ENCODE assay signal across 26 cellular contexts in the genomic region with DNA sequence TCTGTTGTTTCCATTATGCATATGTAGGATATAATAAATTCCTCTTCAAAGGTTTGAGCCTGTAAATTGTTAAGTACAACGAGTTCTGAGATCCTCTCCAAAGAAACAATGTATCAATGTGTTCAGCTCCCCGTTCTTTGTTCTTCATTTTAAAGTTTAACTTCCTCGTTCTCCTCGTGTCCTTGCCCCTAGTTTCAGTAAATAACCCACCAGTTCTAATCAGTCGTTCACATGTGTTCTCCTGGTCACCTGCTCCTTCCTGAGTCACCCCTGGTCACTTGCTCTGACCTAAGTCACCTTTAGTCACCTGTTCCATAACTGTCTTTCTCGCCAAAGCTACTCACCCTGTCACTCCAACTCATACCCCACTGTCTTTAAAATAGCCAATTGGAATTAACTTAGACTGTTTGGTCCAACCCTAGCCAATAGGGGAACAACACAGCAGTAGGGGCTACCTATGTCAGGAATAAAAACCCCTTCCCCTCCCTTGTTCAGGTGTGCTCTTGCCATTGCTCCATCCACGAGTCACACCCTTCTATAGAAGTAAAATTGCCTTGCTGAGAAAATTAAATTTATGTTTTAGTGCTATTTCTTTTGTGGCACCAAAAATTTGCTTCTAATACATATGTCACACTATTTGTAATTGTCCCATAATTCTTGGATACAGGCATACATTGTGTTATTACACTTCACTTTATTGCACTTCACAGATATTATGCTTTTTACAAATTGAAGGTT.
"Had no signal": no experiment of that assay in that cellular context is flagged by ENCODE, and none has a peak within 500 bp of the region (broad histone marks: within the 10 kb centered on the region; RNA-seq: fewer than 3 reads in every experiment).

No MANE protein-coding gene starts in this region.

- H3K27ac Mint-ChIP-seq: activated CD4-positive, alpha-beta memory T cell treated with anti-CD3 and anti-CD28 coated beads for 36 hours; activated CD4-positive, alpha-beta T cell treated with anti-CD3 and anti-CD28 coated beads for 36 hours; activated naive CD4-positive, alpha-beta T cell treated with anti-CD3 and anti-CD28 coated beads, Interleukin-2, amount 10 ng/mL, durations not matched to agents 7 days and 5 days; activated naive CD8-positive, alpha-beta T cell; activated T-helper 1 cell treated with anti-CD3 and anti-CD28 coated beads, Interleukin-12 subunit alpha, Interleukin-12 subunit beta, Interleukin-2, Interleukin-4 antibody, amounts not matched to agents 30 ng/mL and 10 ng/mL and 1 ng/mL, durations not matched to agents 14 hours and 24 hours and 36 hours; T-helper 2 cell treated with Interferon-gamma antibody and Interleukin-4, amounts not matched to agents 5 μg/mL and 100 μg/mL, for 36 hours; WTC11 had no signal

- ATAC-seq: activated CD4-positive, alpha-beta T cell treated with anti-CD3 and anti-CD28 coated beads for 36 hours; activated CD4-positive, CD25-positive, alpha-beta regulatory T cell treated with anti-CD3 and anti-CD28 coated beads, Interleukin-2, amount 50 U/mL, for 24 hours; activated T-cell treated with anti-CD3 and anti-CD28 coated beads, Interleukin-2, amount 50 U/mL, for 4 hours; Panc1; WTC11 had no signal

- H3K27me3 Mint-ChIP-seq: activated CD4-positive, alpha-beta memory T cell treated with anti-CD3 and anti-CD28 coated beads for 36 hours; activated CD4-positive, alpha-beta T cell treated with anti-CD3 and anti-CD28 coated beads for 36 hours; activated naive CD8-positive, alpha-beta T cell had no signal

- DNase-seq: activated CD4-positive, alpha-beta memory T cell treated with anti-CD3 and anti-CD28 coated beads for 36 hours; activated CD4-positive, alpha-beta T cell treated with anti-CD3 and anti-CD28 coated beads for 36 hours; activated CD4-positive, alpha-beta T cell treated with anti-CD3 and anti-CD28 coated beads, Interleukin-2, amount 50 U/mL, for 1 hour; activated CD8-positive, alpha-beta memory T cell treated with anti-CD3 and anti-CD28 coated beads, Interleukin-2, amount 50 U/mL, for 4 hours; activated naive CD4-positive, alpha-beta T cell treated with anti-CD3 and anti-CD28 coated beads, Interleukin-2, amount 10 ng/mL, durations not matched to agents 7 days and 5 days; activated T-cell treated with anti-CD3 and anti-CD28 coated beads for 4 hours; activated T-cell treated with anti-CD3 and anti-CD28 coated beads, Interleukin-2, amount 50 U/mL, for 4 hours; amniotic stem cell; aorta; brain microvascular endothelial cell; central memory CD4-positive, alpha-beta T cell; NCI-H1105; NCI-H1417 treated with DMSO at 0.1 percent for 48 hours; NCI-H187 treated with DMSO at 0.1 percent for 48 hours; NCI-H2081; NCI-H345; NCI-H524 treated with DMSO at 0.1 percent for 48 hours; SHP77; SJCRH30 had no signal

- H3K36me3 ChIP-seq: brain microvascular endothelial cell, SJCRH30 had no signal

- H3K27ac ChIP-seq: brain microvascular endothelial cell, SJCRH30, SK-N-MC had no signal

- H3K27me3 ChIP-seq: brain microvascular endothelial cell, SJCRH30 had no signal

- H3K4me3 ChIP-seq: SJCRH30, SK-N-MC had no signal

- H3K4me3 Mint-ChIP-seq: activated CD4-positive, alpha-beta memory T cell treated with anti-CD3 and anti-CD28 coated beads for 36 hours; activated CD4-positive, alpha-beta T cell treated with anti-CD3 and anti-CD28 coated beads for 36 hours; activated naive CD4-positive, alpha-beta T cell treated with anti-CD3 and anti-CD28 coated beads, Interleukin-2, amount 10 ng/mL, durations not matched to agents 7 days and 5 days; activated naive CD8-positive, alpha-beta T cell; activated T-cell treated with anti-CD3 and anti-CD28 coated beads, Interleukin-2, amount 50 U/mL, for 4 hours; activated T-helper 1 cell treated with anti-CD3 and anti-CD28 coated beads, Interleukin-12 subunit alpha, Interleukin-12 subunit beta, Interleukin-2, Interleukin-4 antibody, amounts not matched to agents 30 ng/mL and 10 ng/mL and 1 ng/mL, durations not matched to agents 14 hours and 24 hours and 36 hours; T-helper 2 cell treated with Interferon-gamma antibody and Interleukin-4, amounts not matched to agents 5 μg/mL and 100 μg/mL, for 36 hours; WTC11 had no signal
